ENCODE assay signal across 8 cellular contexts in genomic region chr3:41198950-41199865, GRCh38. TPM values are rescaled to one million over a fixed set of nuclear protein-coding genes. Genes with fewer than 3 reads are reported as not detected.
A peak's percentile ranks its signal among the peaks of the same experiment; 100 is the strongest.
DNase-seq lines count a peak whose midpoint lies in the region; ATAC-seq and TF ChIP-seq lines count a peak whose summit lies in the region.

Gene CTNNB1 (plus strand): TSS chr3:41199505. CDS start chr3:41224069, 24,564 bp downstream.

- no peaks in the 10 kb centered on the region for H3K36me3 Mint-ChIP-seq in neural crest cell (ENCODE audit: low read depth)

- H3K36me3 ChIP-seq in KOPT-K1 (ENCODE audit: insufficient read depth, low read length) (no peaks in the 10 kb centered on the region), stomach smooth muscle (ENCODE audit: control insufficient read depth in 2 of 2, insufficient read depth in 2 of 2, low read length in 2 of 2) (no peaks in the 10 kb centered on the region)

- peak within 1 kb of the TSS; percentile 96 for H3K4me3 Mint-ChIP-seq in neural crest cell

- peak; percentile 92 for TF ChIP-seq POLR2A in Raji (IDR thresholded peaks at IDR 0.05; ENCODE audit: insufficient read depth, low read depth, low read length)

- H3K4me1 ChIP-seq in stomach smooth muscle (ENCODE audit: control insufficient read depth, insufficient read depth, low read length), result no peaks in the 10 kb centered on the region

- H3K4me3 ChIP-seq in fibroblast of villous mesenchyme (ENCODE audit: low read depth, low read length), result peak within 1 kb of the TSS; percentile 97
- peak within 1 kb of the TSS; percentile 91 to 98 for H3K4me3 ChIP-seq in stomach smooth muscle (ENCODE audit: low read length in 2 of 2)

- peak within 1 kb of the TSS; percentile 90 to 94 for H3K9ac ChIP-seq in stomach smooth muscle (ENCODE audit: low read length in 2 of 2)

- peak; percentile 87 for DNase-seq in Daoy (ENCODE audit: low read depth)
- DNase-seq in activated gamma-delta T cell (lab: John Stamatoyannopoulos, UW), result peak; percentile 84
- peak; percentile 97 for DNase-seq in fibroblast of villous mesenchyme (ENCODE audit: low read depth)
- DNase-seq in neural crest cell (ENCODE audit: low read depth, low spot score), result peak; percentile 92

- H3K9me3 ChIP-seq in KOPT-K1 (ENCODE audit: insufficient read depth, low read length, poor library complexity, severe bottlenecking) (no peaks in the 10 kb centered on the region), stomach smooth muscle (ENCODE audit: control insufficient read depth in 2 of 2, low read length in 2 of 2) (no peaks in the 10 kb centered on the region)

- H3K27ac Mint-ChIP-seq in neural crest cell (ENCODE audit: unreplicated experiment), result peak within 1 kb of the TSS; percentile 97

- peaks cover 39% of the 10 kb centered on the region for H3K4me1 Mint-ChIP-seq in neural crest cell

- TF ChIP-seq CTCF in fibroblast of villous mesenchyme (IDR thresholded peaks at IDR 0.05; ENCODE audit: insufficient read depth, low read depth, low read length), result no peak
- peak; percentile 19 for TF ChIP-seq CTCF in neural crest cell (conservative IDR thresholded peaks at IDR 0.05)

- H3K9me3 Mint-ChIP-seq in neural crest cell, result no peaks in the 10 kb centered on the region

- peaks cover 7% of the 10 kb centered on the region for H3K27me3 Mint-ChIP-seq in neural crest cell (ENCODE audit: low read depth)

- peak; percentile 56 for ATAC-seq in GM21786 (IDR thresholded peaks at IDR 0.05; ENCODE audit: unreplicated experiment)

- H3K27ac ChIP-seq in KOPT-K1 (ENCODE audit: low read depth, low read length, poor library complexity, severe bottlenecking) (peak within 1 kb of the TSS; percentile 94), stomach smooth muscle (ENCODE audit: low read length) (peak within 1 kb of the TSS; percentile 87)

- no peaks in the 10 kb centered on the region for H3K27me3 ChIP-seq in stomach smooth muscle (ENCODE audit: control insufficient read depth in 1 of 2, insufficient read depth in 2 of 2, low read length in 2 of 2)

RNA-seq across cellular contexts. Expression of gene CTNNB1, which starts in this region (rescaled TPM):
- 325 and 373 TPM in 2 replicates for total RNA-seq in Daoy (2014; rRNA removed; shearing (Covaris generic))
- total RNA-seq in fibroblast of villous mesenchyme, result 759 and 921 TPM in 2 replicates
- 512 and 550 TPM in 2 replicates for total RNA-seq in neural crest cell

Comparison
In these comparisons a context has a peak if more than half of its experiments do, and no peak if none do; other contexts are left out.
1. Peak in every context shown above with its lines: DNase-seq, ATAC-seq, H3K4me3 ChIP-seq and H3K27ac ChIP-seq.